13 cellular contexts compared by ENCODE assay signal in the genomic region with DNA sequence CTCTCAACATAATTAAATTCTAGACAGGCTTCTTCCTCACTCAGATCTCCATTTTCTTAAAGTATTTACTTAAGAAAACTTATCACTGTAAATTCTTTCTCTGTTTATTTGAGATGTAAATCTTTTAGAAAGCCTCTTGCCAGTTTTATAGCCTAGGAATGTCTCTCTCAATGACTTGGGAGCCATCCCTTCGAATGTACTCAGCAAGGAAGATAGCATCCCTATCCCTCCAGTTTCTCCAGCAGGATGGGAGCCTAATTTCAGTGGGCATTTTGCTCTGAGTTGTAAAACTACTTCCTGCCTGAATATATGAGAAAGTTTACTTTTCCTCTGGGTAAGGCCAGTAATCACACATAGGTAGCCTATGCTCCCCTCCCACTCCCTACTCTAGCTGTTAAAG.
DNase-seq lines count a peak whose midpoint lies in the region; ATAC-seq and TF ChIP-seq lines count a peak whose summit lies in the region.
"Had no signal": no experiment of that assay in that cellular context is flagged by ENCODE, and none has a peak within 500 bp of the region (broad histone marks: within the 10 kb centered on the region; RNA-seq: fewer than 3 reads in every experiment).

No MANE protein-coding gene starts in this region.

- H3K4me3 Mint-ChIP-seq in activated CD4-positive, alpha-beta memory T cell treated with anti-CD3 and anti-CD28 coated beads, Interleukin-2, amount 10 ng/mL, durations not matched to agents 7 days and 5 days: no peak overlapping the region
- H3K4me3 Mint-ChIP-seq: CD4-positive, alpha-beta memory T cell had no signal

- WGBS in mammary epithelial cell (ENCODE audit: low coverage, missing lambda C conversion rate): 19% methylated on average over 1 of the region's 1 CpG

- H3K4me2 ChIP-seq in PC-3 (ENCODE audit: low read length) (no peak overlapping the region), osteoblast (ENCODE audit: insufficient read depth, low read length) (no peak overlapping the region), mammary epithelial cell (ENCODE audit: insufficient read depth, low read depth, low read length) (no peak overlapping the region)
- H3K4me2 ChIP-seq: A549 had no signal

- no peak for DNase-seq in PC-3
- DNase-seq in left kidney (ENCODE audit: low read depth, low spot score): peak; percentile 78
- DNase-seq in osteoblast (ENCODE audit: insufficient read length, low spot score, missing footprints): peak; percentile 45
- DNase-seq in mammary epithelial cell: no peak
- no peak for DNase-seq in activated CD4-positive, alpha-beta memory T cell treated with anti-CD3 and anti-CD28 coated beads, Interleukin-2, amount 10 ng/mL, durations not matched to agents 7 days and 5 days
- DNase-seq: BE2C; CD4-positive, alpha-beta memory T cell; DMS79; EL had no signal

- H3K27me3 Mint-ChIP-seq in activated CD4-positive, alpha-beta memory T cell treated with anti-CD3 and anti-CD28 coated beads, Interleukin-2, amount 10 ng/mL, durations not matched to agents 7 days and 5 days: no peaks in the 10 kb centered on the region

- H3K4me1 ChIP-seq in PC-3 (ENCODE audit: insufficient read depth, low read length): no peaks in the 10 kb centered on the region
- H3K4me1 ChIP-seq in osteoblast (ENCODE audit: insufficient read depth, low read length): peaks cover 3% of the 10 kb centered on the region
- H3K4me1 ChIP-seq in mammary epithelial cell (ENCODE audit: insufficient read depth, low read length): no peaks in the 10 kb centered on the region
- H3K4me1 ChIP-seq: A549 had no signal

- H3K36me3 ChIP-seq in PC-3 (ENCODE audit: low read depth, low read length) (no peaks in the 10 kb centered on the region), osteoblast (ENCODE audit: insufficient read depth, low read length) (no peaks in the 10 kb centered on the region), mammary epithelial cell (ENCODE audit: insufficient read depth, low read length) (no peaks in the 10 kb centered on the region)
- H3K36me3 ChIP-seq: BE2C had no signal

- H3K4me3 ChIP-seq in PC-3 (ENCODE audit: low read length) (no peak overlapping the region), osteoblast (ENCODE audit: insufficient read depth, low read length) (no peak overlapping the region), mammary epithelial cell (replicated peaks in 1 of 3; ENCODE audit: insufficient read depth in 1 of 3, low read depth in 2 of 3, low read length in 3 of 3) (no peak overlapping the region)
- H3K4me3 ChIP-seq: A549 had no signal

- no peaks in the 10 kb centered on the region for H3K36me3 Mint-ChIP-seq in activated CD4-positive, alpha-beta memory T cell treated with anti-CD3 and anti-CD28 coated beads, Interleukin-2, amount 10 ng/mL, durations not matched to agents 7 days and 5 days (ENCODE audit: low read depth)
- H3K36me3 Mint-ChIP-seq: CD4-positive, alpha-beta memory T cell had no signal

- H3K79me2 ChIP-seq in PC-3 (ENCODE audit: low read length) (no peaks in the 10 kb centered on the region), osteoblast (ENCODE audit: insufficient read depth, low read length) (no peaks in the 10 kb centered on the region), mammary epithelial cell (ENCODE audit: insufficient read depth, low read length) (no peaks in the 10 kb centered on the region)

- CTCF ChIA-PET in PC-3 (lab: Charles Lee) (no interaction called here), mammary epithelial cell (lab: Charles Lee; ENCODE audit: low non-redundant PET) (no interaction called here)
- CTCF ChIA-PET in activated CD4-positive, alpha-beta memory T cell treated with anti-CD3 and anti-CD28 coated beads, Interleukin-2, amount 10 ng/mL, durations not matched to agents 7 days and 5 days (lab: Charles Lee): no interaction called here

- no peaks in the 10 kb centered on the region for H3F3A ChIP-seq in PC-3 (ENCODE audit: low read length, unreplicated experiment)

- dilution Hi-C loops in mammary epithelial cell (cut with HindIII; ENCODE audit: low sequenced_read_pairs): no loop called here

- POLR2A ChIA-PET in PC-3 (lab: Charles Lee; ENCODE audit: unreplicated experiment): no interaction called here
- POLR2A ChIA-PET in activated CD4-positive, alpha-beta memory T cell treated with anti-CD3 and anti-CD28 coated beads, Interleukin-2, amount 10 ng/mL, durations not matched to agents 7 days and 5 days (lab: Charles Lee): no interaction called here

- intact Hi-C loops in PC-3 (cut with micrococcal nuclease) (no loop called here), mammary epithelial cell (cut with micrococcal nuclease) (no loop called here)

- ATAC-seq in PC-3: peak; percentile 49; the same call in 1 of the 2 replicates
- no peak for ATAC-seq in HG02870 (IDR thresholded peaks at IDR 0.05; ENCODE audit: unreplicated experiment)
- ATAC-seq: A549, HCT116 had no signal

- TF ChIP-seq CTCF in PC-3 (conservative IDR thresholded peaks at IDR 0.05; ENCODE audit: low read depth, low read length) (no peak), osteoblast (IDR thresholded peaks at IDR 0.05; ENCODE audit: extremely low read depth, low read depth, low read length) (no peak), mammary epithelial cell (conservative IDR thresholded peaks at IDR 0.05 in 1 of 2, IDR thresholded peaks at IDR 0.05 in 1 of 2; ENCODE audit: extremely low read depth in 1 of 2, insufficient read depth in 1 of 2, low read depth in 1 of 2, low read length in 2 of 2) (no peak)

- H4K20me1 ChIP-seq in PC-3 (ENCODE audit: low read length) (no peaks in the 10 kb centered on the region), osteoblast (ENCODE audit: insufficient read depth, low read length) (no peaks in the 10 kb centered on the region), mammary epithelial cell (ENCODE audit: insufficient read depth, low read length) (no peaks in the 10 kb centered on the region)

- no peaks in the 10 kb centered on the region for H3K4me1 Mint-ChIP-seq in activated CD4-positive, alpha-beta memory T cell treated with anti-CD3 and anti-CD28 coated beads, Interleukin-2, amount 10 ng/mL, durations not matched to agents 7 days and 5 days
- H3K4me1 Mint-ChIP-seq: CD4-positive, alpha-beta memory T cell had no signal

- BruUV-seq in PC-3 (replicated peaks; lab: Mats Ljungman, UMichigan) (no TSS peak), mammary epithelial cell (replicated peaks; lab: Mats Ljungman, UMichigan) (no TSS peak)

- no peak overlapping the region for H3K9ac ChIP-seq in PC-3 (ENCODE audit: low read length)
- no peak overlapping the region for H3K9ac ChIP-seq in mammary epithelial cell (ENCODE audit: insufficient read depth, low read length)

- H3K9me2 ChIP-seq in PC-3 (replicated peaks; ENCODE audit: low read length): no peaks in the 10 kb centered on the region

- H3K27me3 ChIP-seq in PC-3 (ENCODE audit: low read length) (no peaks in the 10 kb centered on the region), osteoblast (ENCODE audit: insufficient read depth, low read length) (no peaks in the 10 kb centered on the region), mammary epithelial cell (ENCODE audit: insufficient read depth, low read length) (no peaks in the 10 kb centered on the region)
- H3K27me3 ChIP-seq: BE2C had no signal

- H3K27ac ChIP-seq in PC-3 (ENCODE audit: low read length): no peak overlapping the region
- H3K27ac ChIP-seq in osteoblast (ENCODE audit: low read depth, low read length): no peak overlapping the region
- no peak overlapping the region for H3K27ac ChIP-seq in mammary epithelial cell (ENCODE audit: insufficient read depth, low read depth, low read length)
- H3K27ac ChIP-seq: A549, C4-2B had no signal

- H3K9me3 ChIP-seq in PC-3 (ENCODE audit: low read length) (no peaks in the 10 kb centered on the region), osteoblast (ENCODE audit: low read depth, low read length) (no peaks in the 10 kb centered on the region), mammary epithelial cell (replicated peaks; ENCODE audit: insufficient read depth, low read length) (no peaks in the 10 kb centered on the region)
- H3K9me3 ChIP-seq: A549, BE2C had no signal

- H3K9me3 Mint-ChIP-seq in activated CD4-positive, alpha-beta memory T cell treated with anti-CD3 and anti-CD28 coated beads, Interleukin-2, amount 10 ng/mL, durations not matched to agents 7 days and 5 days: no peaks in the 10 kb centered on the region

- H2AFZ ChIP-seq in PC-3 (ENCODE audit: low read length) (no peak overlapping the region), osteoblast (ENCODE audit: low read length) (no peak overlapping the region), mammary epithelial cell (ENCODE audit: low read depth, low read length) (no peak overlapping the region)

- no peak overlapping the region for H3K27ac Mint-ChIP-seq in activated CD4-positive, alpha-beta memory T cell treated with anti-CD3 and anti-CD28 coated beads, Interleukin-2, amount 10 ng/mL, durations not matched to agents 7 days and 5 days
- H3K27ac Mint-ChIP-seq: CD4-positive, alpha-beta memory T cell had no signal

- in situ Hi-C loops in mammary epithelial cell (cut with MboI; ENCODE audit: low sequenced_read_pairs in 2 of 2): no loop called here

Comparison
In these comparisons a context has a peak if more than half of its experiments do, and no peak if none do; other contexts are left out.
1. DNase-seq: peak in left kidney (single experiment) and osteoblast (single experiment); none in PC-3 (single experiment), mammary epithelial cell (single experiment) and activated CD4-positive, alpha-beta memory T cell treated with anti-CD3 and anti-CD28 coated beads, Interleukin-2, amount 10 ng/mL, durations not matched to agents 7 days and 5 days (single experiment).